Comparison of ENCODE assay signal across 18 cellular contexts in the genomic region with DNA sequence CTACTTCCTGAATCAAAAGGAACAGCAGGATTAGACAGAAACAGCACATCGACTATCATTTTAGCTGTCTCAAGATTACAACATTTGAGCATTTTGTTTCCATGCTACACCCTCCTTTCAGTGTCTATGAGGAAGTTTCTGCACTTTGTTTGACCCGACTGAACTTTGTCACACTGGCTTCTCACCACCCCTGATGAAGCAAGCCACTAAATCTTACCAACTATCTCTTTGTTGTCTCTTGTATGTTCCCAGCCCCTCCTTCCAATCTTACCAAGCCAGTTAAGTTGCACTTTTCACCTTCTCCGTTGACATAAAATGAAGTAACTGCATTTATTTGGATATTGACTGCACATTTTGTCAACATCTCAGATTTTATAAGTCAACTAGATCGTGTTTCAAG.
DNase-seq lines count a peak whose midpoint lies in the region; ATAC-seq, FAIRE-seq and TF ChIP-seq lines count a peak whose summit lies in the region.
"Had no signal": no experiment of that assay in that cellular context is flagged by ENCODE, and none has a peak within 500 bp of the region (broad histone marks: within the 10 kb centered on the region; RNA-seq: fewer than 3 reads in every experiment).

No MANE protein-coding gene starts in this region.

- H3K36me3 ChIP-seq in PC-9 (ENCODE audit: low read depth) (no peaks in the 10 kb centered on the region), gastroesophageal sphincter (no peaks in the 10 kb centered on the region), pancreas (no peaks in the 10 kb centered on the region)
- H3K36me3 ChIP-seq: BE2C, brain microvascular endothelial cell had no signal

- H3K9me2 ChIP-seq in PC-9 (ENCODE audit: insufficient read depth) = no peaks in the 10 kb centered on the region

- TF ChIP-seq CTCF in PC-9 (conservative IDR thresholded peaks at IDR 0.05) (no peak), gastroesophageal sphincter (IDR thresholded peaks at IDR 0.05) (no peak), pancreas (IDR thresholded peaks at IDR 0.05) (no peak), endothelial cell (IDR thresholded peaks at IDR 0.05; ENCODE audit: unreplicated experiment) (no peak)

- no peak overlapping the region for H3K4me3 Mint-ChIP-seq in endothelial cell (ENCODE audit: unreplicated experiment)
- H3K4me3 Mint-ChIP-seq: activated naive CD4-positive, alpha-beta T cell treated with anti-CD3 and anti-CD28 coated beads, Interleukin-2, amount 50 U/mL, for 24 hours; HFFc6 had no signal

- POLR2A ChIA-PET in PC-9 (lab: Charles Lee; ENCODE audit: unreplicated experiment) = no interaction called here

- peaks cover 19% of the 10 kb centered on the region for H3K4me1 Mint-ChIP-seq in endothelial cell (ENCODE audit: unreplicated experiment)
- H3K4me1 Mint-ChIP-seq: activated naive CD4-positive, alpha-beta T cell treated with anti-CD3 and anti-CD28 coated beads, Interleukin-2, amount 50 U/mL, for 24 hours had no signal

- DNase-seq in HT-29 (ENCODE audit: low spot score) (peak; percentile 86), PC-9 (peak; percentile 41 to 94), pancreas (no peak), endothelial cell (ENCODE audit: low spot score) (no peak), NCI-H1092 (lab: John Stamatoyannopoulos, UW) (no peak)
- DNase-seq: activated CD4-positive, alpha-beta T cell treated with anti-CD3 and anti-CD28 coated beads for 1 hour; activated CD8-positive, alpha-beta memory T cell treated with anti-CD3 and anti-CD28 coated beads, Interleukin-2, amount 50 U/mL, for 48 hours; BE2C; brain microvascular endothelial cell; DMS53; effector CD4-positive, alpha-beta T cell; HFFc6; MM.1S; NCI-H2171 treated with DMSO at 0.1 percent for 48 hours had no signal

- H3K36me3 Mint-ChIP-seq in endothelial cell (ENCODE audit: low read depth, unreplicated experiment) = no peaks in the 10 kb centered on the region
- H3K36me3 Mint-ChIP-seq: activated naive CD4-positive, alpha-beta T cell treated with anti-CD3 and anti-CD28 coated beads, Interleukin-2, amount 50 U/mL, for 24 hours had no signal

- peaks cover 76% of the 10 kb centered on the region for H3K4me1 ChIP-seq in PC-9 (replicated peaks; ENCODE audit: insufficient read depth)
- peaks cover 5 to 35% (median 8%) of the 10 kb centered on the region in 3 donors for H3K4me1 ChIP-seq in gastroesophageal sphincter
- peaks cover 0 to 8% (median 6%) of the 10 kb centered on the region in 3 donors for H3K4me1 ChIP-seq in pancreas
- H3K4me1 ChIP-seq: BE2C had no signal

- H3K27ac ChIP-seq in PC-9 (peak overlapping the region; percentile 93), gastroesophageal sphincter (no peak overlapping the region), pancreas (no peak overlapping the region)
- H3K27ac ChIP-seq: brain microvascular endothelial cell had no signal

- CTCF ChIA-PET in PC-9 (lab: Charles Lee) = interaction anchor here (1.6 kb wide), 2 partner anchors 62 to 341 kb away, joined by 4 to 5 read pairs; no protein-coding TSS in a partner anchor

- 0 out of 2 replicates have a peak, but pooled peaks cover 3% of the 10 kb centered on the region for H3K79me2 ChIP-seq in PC-9 (ENCODE audit: low read depth)

- H4K20me1 ChIP-seq in PC-9 (ENCODE audit: insufficient read depth) = no peaks in the 10 kb centered on the region

- no peak for TF ChIP-seq POLR2A in gastroesophageal sphincter (IDR thresholded peaks at IDR 0.05)

- no peaks in the 10 kb centered on the region for H3K27me3 Mint-ChIP-seq in endothelial cell (ENCODE audit: unreplicated experiment)

- 62 to 71% methylated on average over 4 of the region's 4 CpGs for WGBS in gastroesophageal sphincter (ENCODE audit: low coverage in 1 of 2), 2 donors
- 58 to 59% methylated on average over 4 of the region's 4 CpGs for WGBS in pancreas, 2 donors

- H3K9me3 Mint-ChIP-seq in endothelial cell (ENCODE audit: unreplicated experiment) = no peaks in the 10 kb centered on the region
- H3K9me3 Mint-ChIP-seq: activated naive CD4-positive, alpha-beta T cell treated with anti-CD3 and anti-CD28 coated beads, Interleukin-2, amount 50 U/mL, for 24 hours; HFFc6 had no signal

- intact Hi-C loops in PC-9 (cut with micrococcal nuclease; ENCODE audit: unreplicated experiment) (loop anchor here (1.0 to 10.0 kb wide), 2 partner anchors 21 to 337 kb away; a partner anchor contains a TSS), pancreas (cut with DNase I) (no loop called here)

- no peak for FAIRE-seq in pancreas (lab: Jason Lieb, UNC)

- H3K4me3 ChIP-seq in PC-9 (peak overlapping the region; percentile 20), gastroesophageal sphincter (no peak overlapping the region), pancreas (no peak overlapping the region)

- no peak for TF ChIP-seq EP300 in gastroesophageal sphincter (IDR thresholded peaks at IDR 0.05)

- no TSS peak for BruUV-seq in PC-9 (replicated peaks; lab: Mats Ljungman, UMichigan)

- no peak overlapping the region for H3K27ac Mint-ChIP-seq in endothelial cell (ENCODE audit: unreplicated experiment)
- H3K27ac Mint-ChIP-seq: activated naive CD4-positive, alpha-beta T cell treated with anti-CD3 and anti-CD28 coated beads, Interleukin-2, amount 50 U/mL, for 24 hours; HFFc6 had no signal

- peaks cover 29% of the 10 kb centered on the region for H3F3A ChIP-seq in PC-9 (ENCODE audit: insufficient read depth, low read depth)

- H2AFZ ChIP-seq in PC-9 = 0 out of 2 replicates have a peak overlapping the region, but pooled peaks have one; percentile 46

- H3K9me3 ChIP-seq in PC-9 (ENCODE audit: insufficient read depth, low read depth) = no peaks in the 10 kb centered on the region
- no peaks in the 10 kb centered on the region for H3K9me3 ChIP-seq in gastroesophageal sphincter
- no peaks in the 10 kb centered on the region for H3K9me3 ChIP-seq in pancreas
- H3K9me3 ChIP-seq: BE2C had no signal

- peak overlapping the region; percentile 82 for H3K4me2 ChIP-seq in PC-9

- ATAC-seq in gastroesophageal sphincter (peak; percentile 39), pancreas (peak in 3 of 4 donors; percentile 29 to 55 (median 42)), HG02840 (IDR thresholded peaks at IDR 0.05; ENCODE audit: low FRiP score, unreplicated experiment) (no peak), HG03025 (IDR thresholded peaks at IDR 0.05; ENCODE audit: low FRiP score, unreplicated experiment) (no peak)

- H3K27me3 ChIP-seq in PC-9 (ENCODE audit: insufficient read depth, low read depth) (no peaks in the 10 kb centered on the region), gastroesophageal sphincter (no peaks in the 10 kb centered on the region), pancreas (no peaks in the 10 kb centered on the region)
- H3K27me3 ChIP-seq: BE2C, brain microvascular endothelial cell had no signal

Comparison
In these comparisons a context has a peak if more than half of its experiments do, and no peak if none do; other contexts are left out.
1. DNase-seq: peak in HT-29 (single experiment) and PC-9 (2 of 2); none in pancreas (0 of 6), endothelial cell (single experiment) and NCI-H1092 (single experiment).
2. ATAC-seq: peak in gastroesophageal sphincter (single experiment) and pancreas (3 of 4); none in HG02840 (single experiment) and HG03025 (single experiment).